Comparison of ENCODE assay signal across 8 cellular contexts in the genomic region with DNA sequence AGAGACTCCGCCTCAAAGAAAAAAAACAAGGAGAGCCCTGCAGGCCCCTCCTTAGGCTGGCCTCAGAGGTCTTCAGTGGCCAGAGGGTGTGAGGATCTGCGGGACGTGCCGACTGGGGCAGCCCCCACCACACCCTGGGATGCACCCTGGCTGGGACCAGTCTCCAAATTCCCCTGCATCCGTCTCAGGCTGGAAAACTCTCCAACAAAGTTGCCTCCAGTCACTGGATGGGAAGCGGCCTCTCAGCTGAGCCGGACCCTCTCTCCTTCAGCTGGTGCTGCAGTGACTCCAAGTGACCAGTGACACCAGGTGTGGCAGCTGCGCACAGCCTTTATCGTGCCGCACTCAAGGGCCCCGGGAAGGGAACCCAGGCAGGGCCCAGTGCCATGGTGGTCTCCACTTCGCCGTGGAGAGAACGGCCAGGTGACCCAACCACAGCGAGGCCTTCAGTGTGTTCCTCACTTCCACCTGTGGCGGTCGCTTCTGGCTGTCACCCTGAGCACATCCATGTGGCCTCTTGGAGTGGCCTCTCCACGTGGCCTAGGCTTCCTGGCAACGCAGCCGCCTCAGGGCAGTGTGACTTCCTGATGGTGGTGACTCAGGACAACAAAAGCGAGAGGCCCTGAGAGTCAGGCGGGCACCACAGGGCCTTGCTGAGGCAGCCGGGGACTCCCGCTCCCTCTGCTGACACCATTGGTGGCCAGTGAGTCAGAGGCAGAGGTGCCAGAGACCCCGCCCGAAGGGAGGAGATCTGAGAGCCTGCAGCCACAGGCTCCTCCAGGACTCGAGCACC. TPM values are rescaled to one million over a fixed set of nuclear protein-coding genes. Genes with fewer than 3 reads are reported as not detected.
DNase-seq lines count a peak whose midpoint lies in the region; ATAC-seq and TF ChIP-seq lines count a peak whose summit lies in the region.

No MANE protein-coding gene starts in this region.

- peak; percentile 79 for ATAC-seq in stimulated activated memory B cell treated with anti-CD40 and anti-IgM and Interleukin-4, amounts not matched to agents 10 μg/mL and 1 μg/mL and 100 μg/mL, for 72 hours
- ATAC-seq in HG03521 (IDR thresholded peaks at IDR 0.05; ENCODE audit: unreplicated experiment) (no peak), GM18909 (IDR thresholded peaks at IDR 0.05; ENCODE audit: poor library complexity, unreplicated experiment) (no peak)

- H3K36me3 Mint-ChIP-seq in activated T-helper 1 cell treated with anti-CD3 and anti-CD28 coated beads, Interleukin-12 subunit alpha, Interleukin-12 subunit beta, Interleukin-2, Interleukin-4 antibody, amounts not matched to agents 30 ng/mL and 10 ng/mL and 1 ng/mL, durations not matched to agents 14 hours and 24 hours and 36 hours (ENCODE audit: low read depth) = peaks cover 24% of the 10 kb centered on the region
- H3K36me3 Mint-ChIP-seq in stimulated activated memory B cell treated with anti-CD40 and anti-IgM and Interleukin-4, amounts not matched to agents 10 μg/mL and 1 μg/mL and 100 μg/mL, for 72 hours = peaks cover 37% of the 10 kb centered on the region

- peaks cover 27% of the 10 kb centered on the region for H3K4me1 Mint-ChIP-seq in activated T-helper 1 cell treated with anti-CD3 and anti-CD28 coated beads, Interleukin-12 subunit alpha, Interleukin-12 subunit beta, Interleukin-2, Interleukin-4 antibody, amounts not matched to agents 30 ng/mL and 10 ng/mL and 1 ng/mL, durations not matched to agents 14 hours and 24 hours and 36 hours (ENCODE audit: low read depth)
- H3K4me1 Mint-ChIP-seq in stimulated activated memory B cell treated with anti-CD40 and anti-IgM and Interleukin-4, amounts not matched to agents 10 μg/mL and 1 μg/mL and 100 μg/mL, for 72 hours = peaks cover 33% of the 10 kb centered on the region

- no peaks in the 10 kb centered on the region for H3K9me3 Mint-ChIP-seq in activated T-helper 1 cell treated with anti-CD3 and anti-CD28 coated beads, Interleukin-12 subunit alpha, Interleukin-12 subunit beta, Interleukin-2, Interleukin-4 antibody, amounts not matched to agents 30 ng/mL and 10 ng/mL and 1 ng/mL, durations not matched to agents 14 hours and 24 hours and 36 hours
- no peaks in the 10 kb centered on the region for H3K9me3 Mint-ChIP-seq in stimulated activated memory B cell treated with anti-CD40 and anti-IgM and Interleukin-4, amounts not matched to agents 10 μg/mL and 1 μg/mL and 100 μg/mL, for 72 hours

- no peak for TF ChIP-seq EP300 in Ishikawa (IDR thresholded peaks at IDR 0.05; ENCODE audit: borderline replicate concordance)

- no peaks in the 10 kb centered on the region for H3K27me3 Mint-ChIP-seq in activated T-helper 1 cell treated with anti-CD3 and anti-CD28 coated beads, Interleukin-12 subunit alpha, Interleukin-12 subunit beta, Interleukin-2, Interleukin-4 antibody, amounts not matched to agents 30 ng/mL and 10 ng/mL and 1 ng/mL, durations not matched to agents 14 hours and 24 hours and 36 hours (ENCODE audit: insufficient read depth)
- H3K27me3 Mint-ChIP-seq in stimulated activated memory B cell treated with anti-CD40 and anti-IgM and Interleukin-4, amounts not matched to agents 10 μg/mL and 1 μg/mL and 100 μg/mL, for 72 hours = no peaks in the 10 kb centered on the region

- peak; percentile 99 for DNase-seq in A172 (ENCODE audit: low spot score)
- peak; percentile 72 for DNase-seq in activated T-helper 1 cell treated with anti-CD3 and anti-CD28 coated beads, Interleukin-12 subunit alpha, Interleukin-12 subunit beta, Interleukin-2, Interleukin-4 antibody, amounts not matched to agents 30 ng/mL and 10 ng/mL and 1 ng/mL, durations not matched to agents 14 hours and 24 hours and 36 hours (ENCODE audit: low spot score)
- peak; percentile 87 for DNase-seq in islet precursor cell
- DNase-seq in NCI-H1436 (lab: John Stamatoyannopoulos, UW) = no peak

- intact Hi-C loops in activated T-helper 1 cell treated with anti-CD3 and anti-CD28 coated beads, Interleukin-12 subunit alpha, Interleukin-12 subunit beta, Interleukin-2, Interleukin-4 antibody, amounts not matched to agents 30 ng/mL and 10 ng/mL and 1 ng/mL, durations not matched to agents 14 hours and 24 hours and 36 hours (cut with micrococcal nuclease) = loop anchor here (1.0 to 2.0 kb wide), 2 partner anchors 13 to 62 kb away; no protein-coding TSS in a partner anchor

- peak overlapping the region; percentile 87 for H3K27ac Mint-ChIP-seq in activated T-helper 1 cell treated with anti-CD3 and anti-CD28 coated beads, Interleukin-12 subunit alpha, Interleukin-12 subunit beta, Interleukin-2, Interleukin-4 antibody, amounts not matched to agents 30 ng/mL and 10 ng/mL and 1 ng/mL, durations not matched to agents 14 hours and 24 hours and 36 hours
- H3K27ac Mint-ChIP-seq in stimulated activated memory B cell treated with anti-CD40 and anti-IgM and Interleukin-4, amounts not matched to agents 10 μg/mL and 1 μg/mL and 100 μg/mL, for 72 hours = no peak overlapping the region

- TF ChIP-seq RAD21 in Ishikawa (IDR thresholded peaks at IDR 0.05; ENCODE audit: low read depth) = no peak; the same call in 1 of the 2 replicates

- peak overlapping the region; percentile 7 for H3K4me3 Mint-ChIP-seq in activated T-helper 1 cell treated with anti-CD3 and anti-CD28 coated beads, Interleukin-12 subunit alpha, Interleukin-12 subunit beta, Interleukin-2, Interleukin-4 antibody, amounts not matched to agents 30 ng/mL and 10 ng/mL and 1 ng/mL, durations not matched to agents 14 hours and 24 hours and 36 hours
- no peak overlapping the region for H3K4me3 Mint-ChIP-seq in stimulated activated memory B cell treated with anti-CD40 and anti-IgM and Interleukin-4, amounts not matched to agents 10 μg/mL and 1 μg/mL and 100 μg/mL, for 72 hours

TF ChIP-seq in Ishikawa, 13 proteins besides CTCF, POLR2A, EP300 and RAD21:
- TF ChIP-seq TCF12 (IDR thresholded peaks at IDR 0.05; ENCODE audit: low read depth) (no peak), ZBTB7A (IDR thresholded peaks at IDR 0.05; ENCODE audit: low read depth) (no peak), NFIC (IDR thresholded peaks at IDR 0.05) (no peak)
- TF ChIP-seq, protein P1, sequence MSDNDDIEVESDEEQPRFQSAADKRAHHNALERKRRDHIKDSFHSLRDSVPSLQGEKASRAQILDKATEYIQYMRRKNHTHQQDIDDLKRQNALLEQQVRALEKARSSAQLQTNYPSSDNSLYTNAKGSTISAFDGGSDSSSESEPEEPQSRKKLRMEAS (IDR thresholded peaks at IDR 0.05) = peak; percentile 72
- TF ChIP-seq, protein P2, sequence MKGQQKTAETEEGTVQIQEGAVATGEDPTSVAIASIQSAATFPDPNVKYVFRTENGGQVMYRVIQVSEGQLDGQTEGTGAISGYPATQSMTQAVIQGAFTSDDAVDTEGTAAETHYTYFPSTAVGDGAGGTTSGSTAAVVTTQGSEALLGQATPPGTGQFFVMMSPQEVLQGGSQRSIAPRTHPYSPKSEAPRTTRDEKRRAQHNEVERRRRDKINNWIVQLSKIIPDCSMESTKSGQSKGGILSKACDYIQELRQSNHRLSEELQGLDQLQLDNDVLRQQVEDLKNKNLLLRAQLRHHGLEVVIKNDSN (IDR thresholded peaks at IDR 0.05) = peak; percentile 60
TF ChIP-seq in Ishikawa: peak in this region for 2.

RNA-seq across cellular contexts. Expression of gene CAMSAP1, which starts 19.3 kb away (rescaled TPM):
- 30.7 TPM in 2 replicates for total RNA-seq in A172 (2014; rRNA removed; shearing (Covaris generic))
- total RNA-seq in activated T-helper 1 cell treated with anti-CD3 and anti-CD28 coated beads, Interleukin-12 subunit alpha, Interleukin-12 subunit beta, Interleukin-2, Interleukin-4 antibody, amounts not matched to agents 30 ng/mL and 10 ng/mL and 1 ng/mL, durations not matched to agents 14 hours and 24 hours and 36 hours = 43.3 and 43.8 TPM in 2 replicates

RNA-seq across cellular contexts. Expression of gene UBAC1, which starts 34.6 kb away (rescaled TPM):
- 113 and 145 TPM in 2 replicates for total RNA-seq in A172 (2014; rRNA removed; shearing (Covaris generic))
- total RNA-seq in activated T-helper 1 cell treated with anti-CD3 and anti-CD28 coated beads, Interleukin-12 subunit alpha, Interleukin-12 subunit beta, Interleukin-2, Interleukin-4 antibody, amounts not matched to agents 30 ng/mL and 10 ng/mL and 1 ng/mL, durations not matched to agents 14 hours and 24 hours and 36 hours = 41.9 and 42.0 TPM in 2 replicates
